28 cellular contexts compared by ENCODE assay signal in genomic region chr5:83839256-83839655, GRCh38.
"Had no signal": no experiment of that assay in that cellular context is flagged by ENCODE, and none has a peak within 500 bp of the region (broad histone marks: within the 10 kb centered on the region; RNA-seq: fewer than 3 reads in every experiment).

No MANE protein-coding gene starts in this region.

- H3K4me1 ChIP-seq: neural progenitor cell, parathyroid adenoma, psoas muscle, right lobe of liver, sigmoid colon, stomach, upper lobe of right lung, uterus had no signal

- H3K36me3 Mint-ChIP-seq: natural killer cell; neural progenitor cell; stimulated activated effector memory CD8-positive, alpha-beta T cell treated with anti-CD3 and anti-CD28 coated beads, Interleukin-12 subunit alpha, Interleukin-12 subunit beta, amount 100 ng/mL, for 72 hours; stimulated activated naive B cell treated with anti-CD40 and anti-IgM and Interleukin-4, amounts not matched to agents 10 μg/mL and 1 μg/mL and 100 μg/mL, for 72 hours; type B pancreatic cell had no signal

- H3K4me3 Mint-ChIP-seq: natural killer cell; nephron; neural progenitor cell; stimulated activated effector memory CD8-positive, alpha-beta T cell treated with anti-CD3 and anti-CD28 coated beads, Interleukin-12 subunit alpha, Interleukin-12 subunit beta, amount 100 ng/mL, for 72 hours; stimulated activated naive B cell treated with anti-CD40 and anti-IgM and Interleukin-4, amounts not matched to agents 10 μg/mL and 1 μg/mL and 100 μg/mL, for 72 hours; stimulated activated naive CD8-positive, alpha-beta T cell treated with anti-CD3 and anti-CD28 coated beads, Interleukin-15, Interleukin-2, amounts not matched to agents 100 ng/mL and 50 ng/mL, for 24 hours; type B pancreatic cell had no signal

- H3K4me3 ChIP-seq: neural progenitor cell, ovary, psoas muscle, right lobe of liver, sigmoid colon, stomach, thoracic aorta, thyroid gland, tibial nerve, upper lobe of right lung, uterus had no signal

- DNase-seq: natural killer cell; occipital lobe; ovary; posterior cingulate gyrus; psoas muscle; right cardiac atrium; right lobe of liver; sigmoid colon; small intestine; stimulated activated CD4-positive, alpha-beta T cell treated with anti-CD3 and anti-CD28 coated beads, Interleukin-15, amount 100 ng/mL, for 24 hours; stimulated activated CD4-positive, alpha-beta T cell treated with anti-CD3 and anti-CD28 coated beads, Interleukin-2, amount 100 ng/mL, for 24 hours; stimulated activated CD4-positive, alpha-beta T cell treated with anti-CD3 and anti-CD28 coated beads, Interleukin-2, amount 100 ng/mL, for 48 hours; stimulated activated CD4-positive, alpha-beta T cell treated with anti-CD3 and anti-CD28 coated beads, Interleukin-4, amount 100 ng/mL, for 24 hours; stimulated activated naive B cell treated with anti-CD40 and anti-IgM and Interleukin-4, amounts not matched to agents 10 μg/mL and 1 μg/mL and 100 μg/mL, for 72 hours; stimulated activated naive CD4-positive, alpha-beta T cell treated with Interleukin-2 at 50 U/mL for 16 hours; stomach; thyroid gland; upper lobe of right lung; uterus had no signal

- H3K4me1 Mint-ChIP-seq: natural killer cell; nephron; neural progenitor cell; stimulated activated effector memory CD8-positive, alpha-beta T cell treated with anti-CD3 and anti-CD28 coated beads, Interleukin-12 subunit alpha, Interleukin-12 subunit beta, amount 100 ng/mL, for 72 hours; stimulated activated naive B cell treated with anti-CD40 and anti-IgM and Interleukin-4, amounts not matched to agents 10 μg/mL and 1 μg/mL and 100 μg/mL, for 72 hours had no signal

- H3K27ac Mint-ChIP-seq: natural killer cell; nephron; neural progenitor cell; progenitor cell of endocrine pancreas; stimulated activated effector memory CD8-positive, alpha-beta T cell treated with anti-CD3 and anti-CD28 coated beads, Interleukin-12 subunit alpha, Interleukin-12 subunit beta, amount 100 ng/mL, for 72 hours; stimulated activated naive B cell treated with anti-CD40 and anti-IgM and Interleukin-4, amounts not matched to agents 10 μg/mL and 1 μg/mL and 100 μg/mL, for 72 hours; stimulated activated naive CD8-positive, alpha-beta T cell treated with anti-CD3 and anti-CD28 coated beads, Interleukin-15, Interleukin-2, amounts not matched to agents 100 ng/mL and 50 ng/mL, for 24 hours; type B pancreatic cell had no signal

- H3K27me3 Mint-ChIP-seq: stimulated activated naive B cell treated with anti-CD40 and anti-IgM and Interleukin-4, amounts not matched to agents 10 μg/mL and 1 μg/mL and 100 μg/mL, for 72 hours; stimulated activated naive CD8-positive, alpha-beta T cell treated with anti-CD3 and anti-CD28 coated beads, Interleukin-15, Interleukin-2, amounts not matched to agents 100 ng/mL and 50 ng/mL, for 24 hours; type B pancreatic cell had no signal

- H3K9ac ChIP-seq: neural progenitor cell, parathyroid adenoma had no signal

- H3K27ac ChIP-seq: neural progenitor cell, ovary, parathyroid adenoma, psoas muscle, right lobe of liver, sigmoid colon, stomach, thoracic aorta, thyroid gland, tibial nerve, upper lobe of right lung, uterus had no signal

- H3K9me3 ChIP-seq: ovary, psoas muscle, right lobe of liver, sigmoid colon, stomach, thoracic aorta, thyroid gland, tibial nerve, upper lobe of right lung, uterus had no signal

- H2AFZ ChIP-seq: neural progenitor cell, parathyroid adenoma had no signal

- ATAC-seq: natural killer cell; psoas muscle; right cardiac atrium; right lobe of liver; stimulated activated effector memory CD8-positive, alpha-beta T cell treated with anti-CD3 and anti-CD28 coated beads, Interleukin-12 subunit alpha, Interleukin-12 subunit beta, amount 100 ng/mL, for 72 hours; stimulated activated naive B cell treated with anti-CD40 and anti-IgM and Interleukin-4, amounts not matched to agents 10 μg/mL and 1 μg/mL and 100 μg/mL, for 72 hours; upper lobe of right lung had no signal

- H3K79me2 ChIP-seq: parathyroid adenoma had no signal

- H3K36me3 ChIP-seq: neural progenitor cell, ovary, right lobe of liver, sigmoid colon, stomach, thoracic aorta, thyroid gland, tibial nerve, upper lobe of right lung, uterus had no signal

- H3K27me3 ChIP-seq: neural progenitor cell, ovary, right lobe of liver, sigmoid colon, stomach, thyroid gland, tibial nerve, upper lobe of right lung, uterus had no signal

- H3K4me2 ChIP-seq: neural progenitor cell had no signal

- H3K9me3 Mint-ChIP-seq: nephron; neural progenitor cell; stimulated activated naive B cell treated with anti-CD40 and anti-IgM and Interleukin-4, amounts not matched to agents 10 μg/mL and 1 μg/mL and 100 μg/mL, for 72 hours; type B pancreatic cell had no signal
